In genomic region chr11:46333129-46333947, GRCh38 we compare ENCODE assay signal across 8 cellular contexts. TPM values are rescaled to one million over a fixed set of nuclear protein-coding genes. Genes with fewer than 3 reads are reported as not detected.
DNase-seq lines count a peak whose midpoint lies in the region; ATAC-seq and TF ChIP-seq lines count a peak whose summit lies in the region.

No MANE protein-coding gene starts in this region.

- H3K4me1 ChIP-seq in iPS-18a (ENCODE audit: control insufficient read depth, low read depth, low read length) (peaks cover 46% of the 10 kb centered on the region), testis (peaks cover 5% of the 10 kb centered on the region)

- no peak overlapping the region for H3K9ac ChIP-seq in iPS-18a (ENCODE audit: low read length)

- H3K36me3 ChIP-seq in iPS-18a (ENCODE audit: control insufficient read depth, low read depth, low read length) (no peaks in the 10 kb centered on the region), testis (ENCODE audit: low read depth, missing control alignments) (no peaks in the 10 kb centered on the region)

- peak; percentile 73 for DNase-seq in activated effector memory CD4-positive, alpha-beta T cell treated with anti-CD3 and anti-CD28 coated beads, Interleukin-2, amount 50 U/mL, for 16 hours
- no peak for DNase-seq in activated effector memory CD4-positive, alpha-beta T cell treated with Interleukin-2 at 50 U/mL for 16 hours
- DNase-seq in activated naive CD4-positive, alpha-beta T cell treated with Interleukin-2 at 50 U/mL for 16 hours: peak; percentile 30
- DNase-seq in testis (no peak), NK-92 (lab: John Stamatoyannopoulos, UW; ENCODE audit: unreplicated experiment) (no peak), GM13976 (ENCODE audit: low spot score) (no peak)

- no peak for ATAC-seq in GM19035 (IDR thresholded peaks at IDR 0.05; ENCODE audit: unreplicated experiment)

- H3K9me3 ChIP-seq in iPS-18a (ENCODE audit: control insufficient read depth, low read depth, low read length): no peaks in the 10 kb centered on the region
- H3K9me3 ChIP-seq in testis: no peaks in the 10 kb centered on the region

- in situ Hi-C loops in GM13976 (cut with MboI; ENCODE audit: low sequenced_read_pairs, unreplicated experiment): no loop called here

- TF ChIP-seq POLR2A in testis (IDR thresholded peaks at IDR 0.05): no peak

- peak overlapping the region; percentile 60 for H3K4me3 ChIP-seq in iPS-18a (ENCODE audit: low read length)
- H3K4me3 ChIP-seq in testis: peak overlapping the region; percentile 29 to 53

- WGBS in testis, 2 donors: 14 to 22% methylated on average over 17 to 62 of the region's 64 CpGs

- intact Hi-C loops in testis (cut with DNase I; ENCODE audit: low total_unique reads): no loop called here

- H3K27ac ChIP-seq in iPS-18a (ENCODE audit: low read length) (no peak overlapping the region), testis (no peak overlapping the region)

- TF ChIP-seq CTCF in testis (IDR thresholded peaks at IDR 0.05) (no peak), GM13976 (IDR thresholded peaks at IDR 0.05; ENCODE audit: borderline replicate concordance, control extremely low read depth, extremely low read depth, insufficient read depth, missing control alignments) (no peak)

- H3K27me3 ChIP-seq in iPS-18a (ENCODE audit: control insufficient read depth, insufficient read depth, low read length): peaks cover 58% of the 10 kb centered on the region
- no peaks in the 10 kb centered on the region for H3K27me3 ChIP-seq in testis

RNA-seq across cellular contexts. Expression of gene DGKZ, which starts 13.9 kb away (rescaled TPM):
- 100 to 1,000 TPM in 1 of 2 donors, 10 to 100 TPM in 1; 67.2 to 104 TPM for total RNA-seq in testis
- polyA plus RNA-seq in testis (ENCODE audit: insufficient read depth, low read depth, low replicate concordance): 33.8 TPM

RNA-seq across cellular contexts. Expression of gene MDK, which starts 48.1 kb away (rescaled TPM):
- total RNA-seq in testis: 10 to 100 TPM; 14.4 to 14.5 TPM
- 51.5 TPM for polyA plus RNA-seq in testis (ENCODE audit: insufficient read depth, low read depth, low replicate concordance)

RNA-seq across cellular contexts. Expression of gene CREB3L1, which starts 55.9 kb away (rescaled TPM):
- total RNA-seq in testis: 1 to 10 TPM; 5.2 to 8.1 TPM
- 19.2 TPM for polyA plus RNA-seq in testis (ENCODE audit: insufficient read depth, low read depth, low replicate concordance)

RNA-seq across cellular contexts. Expression of gene CHRM4, which starts 58.2 kb away (rescaled TPM):
- 10 to 100 TPM in 1 of 2 donors, 1 to 10 TPM in 1; 7.2 to 19.5 TPM for total RNA-seq in testis
- 13.5 TPM for polyA plus RNA-seq in testis (ENCODE audit: insufficient read depth, low read depth, low replicate concordance)

Comparison
In these comparisons a context has a peak if more than half of its experiments do, and no peak if none do; other contexts are left out.
1. DNase-seq: peak in activated effector memory CD4-positive, alpha-beta T cell treated with anti-CD3 and anti-CD28 coated beads, Interleukin-2, amount 50 U/mL, for 16 hours (single experiment) and activated naive CD4-positive, alpha-beta T cell treated with Interleukin-2 at 50 U/mL for 16 hours (single experiment); none in activated effector memory CD4-positive, alpha-beta T cell treated with Interleukin-2 at 50 U/mL for 16 hours (single experiment), testis (single experiment), NK-92 (single experiment) and GM13976 (single experiment).